In the genomic region with DNA sequence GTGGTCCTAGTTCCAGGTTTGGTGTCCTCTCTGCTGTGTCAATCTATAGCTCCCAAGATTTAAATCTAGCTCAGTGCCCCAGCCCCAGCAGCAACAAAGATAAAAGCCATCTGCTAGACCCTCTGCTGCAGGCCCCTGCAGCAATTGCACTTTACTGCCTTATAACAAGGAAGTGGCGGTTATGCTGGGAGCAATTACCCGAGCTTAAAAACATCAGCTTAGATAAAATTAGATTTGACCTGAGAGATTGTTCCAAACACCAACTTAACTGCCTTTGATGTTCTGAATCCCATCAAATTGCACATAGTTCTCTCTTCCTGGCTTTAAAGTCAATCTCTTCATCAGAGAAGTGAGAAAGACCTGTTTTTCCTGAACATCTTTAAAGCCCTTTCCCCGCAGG, we compare ENCODE assay signal across 16 cellular contexts.
DNase-seq lines count a peak whose midpoint lies in the region; ATAC-seq lines count a peak whose summit lies in the region.
"Had no signal": no experiment of that assay in that cellular context is flagged by ENCODE, and none has a peak within 500 bp of the region (broad histone marks: within the 10 kb centered on the region; RNA-seq: fewer than 3 reads in every experiment).

No MANE protein-coding gene starts in this region.

- ATAC-seq in left colon, result peak; percentile 61
- ATAC-seq in HG03196 (IDR thresholded peaks at IDR 0.05; ENCODE audit: unreplicated experiment), result no peak
- ATAC-seq: A549; CD8-positive, alpha-beta T cell; HepG2 had no signal

- DNase-seq in DMS 273 treated with DMSO at 0.1 percent for 48 hours (lab: John Stamatoyannopoulos, UW) (peak; percentile 39), SK-N-DZ (ENCODE audit: low spot score) (peak; percentile 76), left colon (no peak), NCI-H1930 (lab: John Stamatoyannopoulos, UW) (no peak), DMS79 (lab: John Stamatoyannopoulos, UW) (no peak)
- no peak for DNase-seq in stimulated activated naive CD4-positive, alpha-beta T cell (lab: John Stamatoyannopoulos, UW)
- DNase-seq: BE2C; CD8-positive, alpha-beta T cell; COR-L47; DMS79 treated with DMSO at 0.1 percent for 48 hours; EL; HCEC 1CT; HFFc6 had no signal

- intact Hi-C loops in left colon (cut with DNase I, micrococcal nuclease), result no loop called here

Comparison
In these comparisons a context has a peak if more than half of its experiments do, and no peak if none do; other contexts are left out.
1. DNase-seq: peak in DMS 273 treated with DMSO at 0.1 percent for 48 hours (single experiment) and SK-N-DZ (single experiment); none in left colon (0 of 2), NCI-H1930 (0 of 2), stimulated activated naive CD4-positive, alpha-beta T cell (0 of 6) and DMS79 (single experiment).